ENCODE assay signal across 2 cellular contexts in the genomic region with DNA sequence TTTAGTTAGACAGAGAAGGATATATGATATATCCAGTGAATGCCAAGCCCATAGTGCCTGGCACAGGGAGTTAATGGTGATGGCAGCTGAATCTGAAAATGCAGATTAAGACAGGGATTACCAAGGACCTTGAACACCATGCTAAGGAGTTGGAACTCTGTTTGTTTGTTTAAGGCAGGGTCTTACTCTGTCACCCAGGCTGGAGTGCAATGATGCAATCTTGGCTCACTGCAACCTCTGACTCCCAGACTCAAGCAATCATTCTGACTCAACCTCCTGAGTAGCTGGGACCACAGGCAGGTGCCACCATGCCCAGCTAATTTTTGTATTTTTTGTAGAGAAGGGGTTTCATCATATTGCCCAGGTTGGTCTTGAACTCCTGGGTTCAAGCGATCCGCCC.
TF ChIP-seq lines count a peak whose summit lies in the region.

No MANE protein-coding gene starts in this region.

TF ChIP-seq in HEK293, 187 proteins besides CTCF, POLR2A, EP300 and RAD21 (continued from another document and continues in another):
- TF ChIP-seq, protein P1, sequence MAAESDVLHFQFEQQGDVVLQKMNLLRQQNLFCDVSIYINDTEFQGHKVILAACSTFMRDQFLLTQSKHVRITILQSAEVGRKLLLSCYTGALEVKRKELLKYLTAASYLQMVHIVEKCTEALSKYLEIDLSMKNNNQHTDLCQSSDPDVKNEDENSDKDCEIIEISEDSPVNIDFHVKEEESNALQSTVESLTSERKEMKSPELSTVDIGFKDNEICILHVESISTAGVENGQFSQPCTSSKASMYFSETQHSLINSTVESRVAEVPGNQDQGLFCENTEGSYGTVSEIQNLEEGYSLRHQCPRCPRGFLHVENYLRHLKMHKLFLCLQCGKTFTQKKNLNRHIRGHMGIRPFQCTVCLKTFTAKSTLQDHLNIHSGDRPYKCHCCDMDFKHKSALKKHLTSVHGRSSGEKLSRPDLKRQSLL (tag by site-specific recombination; IDR thresholded peaks at IDR 0.05): no peak
- TF ChIP-seq ZNF677 (tag by site-specific recombination; IDR thresholded peaks at IDR 0.05) (no peak), ZNF501 (tag by site-specific recombination; IDR thresholded peaks at IDR 0.05) (no peak), GLIS1 (tag by site-specific recombination; IDR thresholded peaks at IDR 0.05) (no peak), SP2 (tag by site-specific recombination; IDR thresholded peaks at IDR 0.05) (no peak), ZNF664 (tag by site-specific recombination; IDR thresholded peaks at IDR 0.05) (no peak), YY2 (tag by site-specific recombination; IDR thresholded peaks at IDR 0.05) (no peak), SCRT1 (tag by site-specific recombination; IDR thresholded peaks at IDR 0.05; ENCODE audit: borderline replicate concordance) (no peak), ZNF239 (tag by site-specific recombination; IDR thresholded peaks at IDR 0.05) (no peak), ZNF146 (tag by site-specific recombination; IDR thresholded peaks at IDR 0.05) (no peak), ZNF426 (tag by site-specific recombination; IDR thresholded peaks at IDR 0.05) (no peak), ZNF394 (tag by site-specific recombination; IDR thresholded peaks at IDR 0.05; ENCODE audit: borderline replicate concordance) (no peak), ZNF416 (tag by site-specific recombination; IDR thresholded peaks at IDR 0.05) (no peak), ZNF341 (tag by site-specific recombination; IDR thresholded peaks at IDR 0.05; ENCODE audit: low read depth) (no peak), ZNF175 (tag by site-specific recombination; IDR thresholded peaks at IDR 0.05) (no peak), ZNF19 (tag by site-specific recombination; IDR thresholded peaks at IDR 0.05; ENCODE audit: low read depth) (no peak), ZNF777 (tag by site-specific recombination; IDR thresholded peaks at IDR 0.05; ENCODE audit: borderline replicate concordance) (no peak), ZBTB17 (tag by site-specific recombination; IDR thresholded peaks at IDR 0.05) (peak; percentile 37; the same call in 1 of the 2 replicates), ZSCAN30 (tag by site-specific recombination; IDR thresholded peaks at IDR 0.05) (no peak), ZNF555 (tag by site-specific recombination; conservative IDR thresholded peaks at IDR 0.05) (no peak), SCRT2 (tag by site-specific recombination; IDR thresholded peaks at IDR 0.05) (no peak)
- TF ChIP-seq, protein P2, sequence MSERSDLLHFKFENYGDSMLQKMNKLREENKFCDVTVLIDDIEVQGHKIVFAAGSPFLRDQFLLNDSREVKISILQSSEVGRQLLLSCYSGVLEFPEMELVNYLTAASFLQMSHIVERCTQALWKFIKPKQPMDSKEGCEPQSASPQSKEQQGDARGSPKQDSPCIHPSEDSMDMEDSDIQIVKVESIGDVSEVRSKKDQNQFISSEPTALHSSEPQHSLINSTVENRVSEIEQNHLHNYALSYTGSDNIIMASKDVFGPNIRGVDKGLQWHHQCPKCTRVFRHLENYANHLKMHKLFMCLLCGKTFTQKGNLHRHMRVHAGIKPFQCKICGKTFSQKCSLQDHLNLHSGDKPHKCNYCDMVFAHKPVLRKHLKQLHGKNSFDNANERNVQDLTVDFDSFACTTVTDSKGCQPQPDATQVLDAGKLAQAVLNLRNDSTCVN (tag by site-specific recombination; optimal IDR thresholded peaks at IDR 0.05): no peak
- TF ChIP-seq, protein P3, sequence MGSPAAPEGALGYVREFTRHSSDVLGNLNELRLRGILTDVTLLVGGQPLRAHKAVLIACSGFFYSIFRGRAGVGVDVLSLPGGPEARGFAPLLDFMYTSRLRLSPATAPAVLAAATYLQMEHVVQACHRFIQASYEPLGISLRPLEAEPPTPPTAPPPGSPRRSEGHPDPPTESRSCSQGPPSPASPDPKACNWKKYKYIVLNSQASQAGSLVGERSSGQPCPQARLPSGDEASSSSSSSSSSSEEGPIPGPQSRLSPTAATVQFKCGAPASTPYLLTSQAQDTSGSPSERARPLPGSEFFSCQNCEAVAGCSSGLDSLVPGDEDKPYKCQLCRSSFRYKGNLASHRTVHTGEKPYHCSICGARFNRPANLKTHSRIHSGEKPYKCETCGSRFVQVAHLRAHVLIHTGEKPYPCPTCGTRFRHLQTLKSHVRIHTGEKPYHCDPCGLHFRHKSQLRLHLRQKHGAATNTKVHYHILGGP (tag by site-specific recombination; IDR thresholded peaks at IDR 0.05): no peak
- TF ChIP-seq, protein P4, sequence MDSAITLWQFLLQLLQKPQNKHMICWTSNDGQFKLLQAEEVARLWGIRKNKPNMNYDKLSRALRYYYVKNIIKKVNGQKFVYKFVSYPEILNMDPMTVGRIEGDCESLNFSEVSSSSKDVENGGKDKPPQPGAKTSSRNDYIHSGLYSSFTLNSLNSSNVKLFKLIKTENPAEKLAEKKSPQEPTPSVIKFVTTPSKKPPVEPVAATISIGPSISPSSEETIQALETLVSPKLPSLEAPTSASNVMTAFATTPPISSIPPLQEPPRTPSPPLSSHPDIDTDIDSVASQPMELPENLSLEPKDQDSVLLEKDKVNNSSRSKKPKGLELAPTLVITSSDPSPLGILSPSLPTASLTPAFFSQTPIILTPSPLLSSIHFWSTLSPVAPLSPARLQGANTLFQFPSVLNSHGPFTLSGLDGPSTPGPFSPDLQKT (IDR thresholded peaks at IDR 0.05; ENCODE audit: borderline replicate concordance, low read depth, low read length): no peak
- TF ChIP-seq, protein P5, sequence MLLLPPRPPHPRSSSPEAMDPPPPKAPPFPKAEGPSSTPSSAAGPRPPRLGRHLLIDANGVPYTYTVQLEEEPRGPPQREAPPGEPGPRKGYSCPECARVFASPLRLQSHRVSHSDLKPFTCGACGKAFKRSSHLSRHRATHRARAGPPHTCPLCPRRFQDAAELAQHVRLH (tag by site-specific recombination; IDR thresholded peaks at IDR 0.05): no peak
- TF ChIP-seq, protein P6, sequence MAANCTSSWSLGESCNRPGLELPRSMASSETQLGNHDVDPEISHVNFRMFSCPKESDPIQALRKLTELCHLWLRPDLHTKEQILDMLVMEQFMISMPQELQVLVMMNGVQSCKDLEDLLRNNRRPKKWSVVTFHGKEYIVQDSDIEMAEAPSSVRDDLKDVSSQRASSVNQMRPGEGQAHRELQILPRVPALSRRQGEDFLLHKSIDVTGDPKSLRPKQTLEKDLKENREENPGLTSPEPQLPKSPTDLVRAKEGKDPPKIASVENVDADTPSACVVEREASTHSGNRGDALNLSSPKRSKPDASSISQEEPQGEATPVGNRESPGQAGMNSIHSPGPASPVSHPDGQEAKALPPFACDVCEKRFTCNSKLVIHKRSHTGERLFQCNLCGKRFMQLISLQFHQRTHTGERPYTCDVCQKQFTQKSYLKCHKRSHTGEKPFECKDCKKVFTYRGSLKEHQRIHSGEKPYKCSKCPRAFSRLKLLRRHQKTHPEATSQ (tag by site-specific recombination; IDR thresholded peaks at IDR 0.05): no peak

TF ChIP-seq in HepG2, 621 proteins besides CTCF, POLR2A, EP300 and RAD21 (continued from another document and continues in another):
- TF ChIP-seq, protein P7, sequence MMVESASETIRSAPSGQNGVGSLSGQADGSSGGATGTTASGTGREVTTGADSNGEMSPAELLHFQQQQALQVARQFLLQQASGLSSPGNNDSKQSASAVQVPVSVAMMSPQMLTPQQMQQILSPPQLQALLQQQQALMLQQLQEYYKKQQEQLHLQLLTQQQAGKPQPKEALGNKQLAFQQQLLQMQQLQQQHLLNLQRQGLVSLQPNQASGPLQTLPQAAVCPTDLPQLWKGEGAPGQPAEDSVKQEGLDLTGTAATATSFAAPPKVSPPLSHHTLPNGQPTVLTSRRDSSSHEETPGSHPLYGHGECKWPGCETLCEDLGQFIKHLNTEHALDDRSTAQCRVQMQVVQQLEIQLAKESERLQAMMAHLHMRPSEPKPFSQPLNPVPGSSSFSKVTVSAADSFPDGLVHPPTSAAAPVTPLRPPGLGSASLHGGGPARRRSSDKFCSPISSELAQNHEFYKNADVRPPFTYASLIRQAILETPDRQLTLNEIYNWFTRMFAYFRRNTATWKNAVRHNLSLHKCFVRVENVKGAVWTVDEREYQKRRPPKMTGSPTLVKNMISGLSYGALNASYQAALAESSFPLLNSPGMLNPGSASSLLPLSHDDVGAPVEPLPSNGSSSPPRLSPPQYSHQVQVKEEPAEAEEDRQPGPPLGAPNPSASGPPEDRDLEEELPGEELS (CRISPR knock-in tag; IDR thresholded peaks at IDR 0.05): 0 out of 2 replicates have a peak, but pooled peaks have one; percentile 17
- TF ChIP-seq NCOA2 (CRISPR knock-in tag; IDR thresholded peaks at IDR 0.05) (peak; percentile 61), NFKBIZ (CRISPR knock-in tag; IDR thresholded peaks at IDR 0.05) (no peak), FOSL2 (CRISPR knock-in tag; IDR thresholded peaks at IDR 0.05) (peak; percentile 88), THAP11 (CRISPR knock-in tag; IDR thresholded peaks at IDR 0.05) (peak; percentile 45), SALL1 (CRISPR knock-in tag; IDR thresholded peaks at IDR 0.05) (peak; percentile 61), NR2C2 (CRISPR knock-in tag; IDR thresholded peaks at IDR 0.05; ENCODE audit: borderline replicate concordance) (peak; percentile 62; the same call in 1 of the 2 replicates), CHD2 (IDR thresholded peaks at IDR 0.05; ENCODE audit: low read depth, low read length) (no peak), POGZ (CRISPR knock-in tag; IDR thresholded peaks at IDR 0.05) (peak; percentile 80), IKZF1 (IDR thresholded peaks at IDR 0.05) (no peak), ZNF292 (CRISPR knock-in tag; IDR thresholded peaks at IDR 0.05; ENCODE audit: borderline replicate concordance, low read depth) (0 out of 2 replicates have a peak, but pooled peaks have one; percentile 35), MLLT10 (CRISPR knock-in tag; IDR thresholded peaks at IDR 0.05) (no peak), ZKSCAN5 (CRISPR knock-in tag; IDR thresholded peaks at IDR 0.05) (no peak), GATAD2A (CRISPR knock-in tag; IDR thresholded peaks at IDR 0.05) (peak; percentile 93)
- TF ChIP-seq, protein P8, sequence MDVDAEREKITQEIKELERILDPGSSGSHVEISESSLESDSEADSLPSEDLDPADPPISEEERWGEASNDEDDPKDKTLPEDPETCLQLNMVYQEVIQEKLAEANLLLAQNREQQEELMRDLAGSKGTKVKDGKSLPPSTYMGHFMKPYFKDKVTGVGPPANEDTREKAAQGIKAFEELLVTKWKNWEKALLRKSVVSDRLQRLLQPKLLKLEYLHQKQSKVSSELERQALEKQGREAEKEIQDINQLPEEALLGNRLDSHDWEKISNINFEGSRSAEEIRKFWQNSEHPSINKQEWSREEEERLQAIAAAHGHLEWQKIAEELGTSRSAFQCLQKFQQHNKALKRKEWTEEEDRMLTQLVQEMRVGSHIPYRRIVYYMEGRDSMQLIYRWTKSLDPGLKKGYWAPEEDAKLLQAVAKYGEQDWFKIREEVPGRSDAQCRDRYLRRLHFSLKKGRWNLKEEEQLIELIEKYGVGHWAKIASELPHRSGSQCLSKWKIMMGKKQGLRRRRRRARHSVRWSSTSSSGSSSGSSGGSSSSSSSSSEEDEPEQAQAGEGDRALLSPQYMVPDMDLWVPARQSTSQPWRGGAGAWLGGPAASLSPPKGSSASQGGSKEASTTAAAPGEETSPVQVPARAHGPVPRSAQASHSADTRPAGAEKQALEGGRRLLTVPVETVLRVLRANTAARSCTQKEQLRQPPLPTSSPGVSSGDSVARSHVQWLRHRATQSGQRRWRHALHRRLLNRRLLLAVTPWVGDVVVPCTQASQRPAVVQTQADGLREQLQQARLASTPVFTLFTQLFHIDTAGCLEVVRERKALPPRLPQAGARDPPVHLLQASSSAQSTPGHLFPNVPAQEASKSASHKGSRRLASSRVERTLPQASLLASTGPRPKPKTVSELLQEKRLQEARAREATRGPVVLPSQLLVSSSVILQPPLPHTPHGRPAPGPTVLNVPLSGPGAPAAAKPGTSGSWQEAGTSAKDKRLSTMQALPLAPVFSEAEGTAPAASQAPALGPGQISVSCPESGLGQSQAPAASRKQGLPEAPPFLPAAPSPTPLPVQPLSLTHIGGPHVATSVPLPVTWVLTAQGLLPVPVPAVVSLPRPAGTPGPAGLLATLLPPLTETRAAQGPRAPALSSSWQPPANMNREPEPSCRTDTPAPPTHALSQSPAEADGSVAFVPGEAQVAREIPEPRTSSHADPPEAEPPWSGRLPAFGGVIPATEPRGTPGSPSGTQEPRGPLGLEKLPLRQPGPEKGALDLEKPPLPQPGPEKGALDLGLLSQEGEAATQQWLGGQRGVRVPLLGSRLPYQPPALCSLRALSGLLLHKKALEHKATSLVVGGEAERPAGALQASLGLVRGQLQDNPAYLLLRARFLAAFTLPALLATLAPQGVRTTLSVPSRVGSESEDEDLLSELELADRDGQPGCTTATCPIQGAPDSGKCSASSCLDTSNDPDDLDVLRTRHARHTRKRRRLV (CRISPR knock-in tag; IDR thresholded peaks at IDR 0.05): no peak
- TF ChIP-seq, protein P9, sequence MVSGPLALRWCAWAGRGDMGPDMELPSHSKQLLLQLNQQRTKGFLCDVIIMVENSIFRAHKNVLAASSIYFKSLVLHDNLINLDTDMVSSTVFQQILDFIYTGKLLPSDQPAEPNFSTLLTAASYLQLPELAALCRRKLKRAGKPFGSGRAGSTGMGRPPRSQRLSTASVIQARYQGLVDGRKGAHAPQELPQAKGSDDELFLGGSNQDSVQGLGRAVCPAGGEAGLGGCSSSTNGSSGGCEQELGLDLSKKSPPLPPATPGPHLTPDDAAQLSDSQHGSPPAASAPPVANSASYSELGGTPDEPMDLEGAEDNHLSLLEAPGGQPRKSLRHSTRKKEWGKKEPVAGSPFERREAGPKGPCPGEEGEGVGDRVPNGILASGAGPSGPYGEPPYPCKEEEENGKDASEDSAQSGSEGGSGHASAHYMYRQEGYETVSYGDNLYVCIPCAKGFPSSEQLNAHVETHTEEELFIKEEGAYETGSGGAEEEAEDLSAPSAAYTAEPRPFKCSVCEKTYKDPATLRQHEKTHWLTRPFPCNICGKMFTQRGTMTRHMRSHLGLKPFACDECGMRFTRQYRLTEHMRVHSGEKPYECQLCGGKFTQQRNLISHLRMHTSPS (CRISPR knock-in tag; IDR thresholded peaks at IDR 0.05; ENCODE audit: low read depth): 0 out of 2 replicates have a peak, but pooled peaks have one; percentile 41
- TF ChIP-seq, protein P10, sequence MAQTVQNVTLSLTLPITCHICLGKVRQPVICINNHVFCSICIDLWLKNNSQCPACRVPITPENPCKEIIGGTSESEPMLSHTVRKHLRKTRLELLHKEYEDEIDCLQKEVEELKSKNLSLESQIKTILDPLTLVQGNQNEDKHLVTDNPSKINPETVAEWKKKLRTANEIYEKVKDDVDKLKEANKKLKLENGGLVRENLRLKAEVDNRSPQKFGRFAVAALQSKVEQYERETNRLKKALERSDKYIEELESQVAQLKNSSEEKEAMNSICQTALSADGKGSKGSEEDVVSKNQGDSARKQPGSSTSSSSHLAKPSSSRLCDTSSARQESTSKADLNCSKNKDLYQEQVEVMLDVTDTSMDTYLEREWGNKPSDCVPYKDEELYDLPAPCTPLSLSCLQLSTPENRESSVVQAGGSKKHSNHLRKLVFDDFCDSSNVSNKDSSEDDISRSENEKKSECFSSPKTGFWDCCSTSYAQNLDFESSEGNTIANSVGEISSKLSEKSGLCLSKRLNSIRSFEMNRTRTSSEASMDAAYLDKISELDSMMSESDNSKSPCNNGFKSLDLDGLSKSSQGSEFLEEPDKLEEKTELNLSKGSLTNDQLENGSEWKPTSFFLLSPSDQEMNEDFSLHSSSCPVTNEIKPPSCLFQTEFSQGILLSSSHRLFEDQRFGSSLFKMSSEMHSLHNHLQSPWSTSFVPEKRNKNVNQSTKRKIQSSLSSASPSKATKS (CRISPR knock-in tag; IDR thresholded peaks at IDR 0.05): peak; percentile 14; the same call in 1 of the 2 replicates
- TF ChIP-seq, protein P11, sequence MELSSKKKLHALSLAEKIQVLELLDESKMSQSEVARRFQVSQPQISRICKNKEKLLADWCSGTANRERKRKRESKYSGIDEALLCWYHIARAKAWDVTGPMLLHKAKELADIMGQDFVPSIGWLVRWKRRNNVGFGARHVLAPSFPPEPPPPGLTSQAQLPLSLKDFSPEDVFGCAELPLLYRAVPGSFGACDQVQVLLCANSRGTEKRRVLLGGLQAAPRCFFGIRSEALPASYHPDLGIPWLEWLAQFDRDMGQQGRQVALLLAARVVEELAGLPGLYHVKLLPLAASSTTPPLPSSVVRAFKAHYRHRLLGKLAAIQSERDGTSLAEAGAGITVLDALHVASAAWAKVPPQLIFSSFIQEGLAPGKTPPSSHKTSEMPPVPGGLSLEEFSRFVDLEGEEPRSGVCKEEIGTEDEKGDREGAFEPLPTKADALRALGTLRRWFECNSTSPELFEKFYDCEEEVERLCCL (CRISPR knock-in tag; IDR thresholded peaks at IDR 0.05; ENCODE audit: borderline replicate concordance): no peak
